Comparison of ENCODE assay signal across 15 cellular contexts in genomic region chr7:135188298-135188984, GRCh38. TPM values are rescaled to one million over a fixed set of nuclear protein-coding genes. Genes with fewer than 3 reads are reported as not detected.
DNase-seq lines count a peak whose midpoint lies in the region; ATAC-seq, FAIRE-seq and TF ChIP-seq lines count a peak whose summit lies in the region.
"Had no signal": no experiment of that assay in that cellular context is flagged by ENCODE, and none has a peak within 500 bp of the region (broad histone marks: within the 10 kb centered on the region; RNA-seq: fewer than 3 reads in every experiment).

No MANE protein-coding gene starts in this region.

- ATAC-seq in HG02852 (IDR thresholded peaks at IDR 0.05; ENCODE audit: unreplicated experiment): peak; percentile 47

- peak overlapping the region in 4 of 5 experiments; percentile 10 to 82 (median 43) for H3K27ac Mint-ChIP-seq in brain
- no peak overlapping the region for H3K27ac Mint-ChIP-seq in immature natural killer cell
- H3K27ac Mint-ChIP-seq: H9; T-helper 2 cell treated with Interferon-gamma antibody and Interleukin-4, amounts not matched to agents 5 μg/mL and 100 μg/mL, for 36 hours had no signal

- H3K27me3 Mint-ChIP-seq in brain: no peaks in the 10 kb centered on the region
- H3K27me3 Mint-ChIP-seq in immature natural killer cell (ENCODE audit: low read depth in 3 of 3): peaks cover 0 to 3% (median 0%) of the 10 kb centered on the region in 3 donors
- H3K27me3 Mint-ChIP-seq: naive thymus-derived CD8-positive, alpha-beta T cell had no signal

- CTCF ChIA-PET in GM10248 (lab: Yijun Ruan, JAX): interaction anchor here (0.6 to 6.3 kb wide), 9 partner anchors 9 to 330 kb away, joined by 3 to 25 read pairs (median 10); partner anchors contain the start of genes AGBL3, CYREN and WDR91

- no peak for TF ChIP-seq EP300 in esophagus muscularis mucosa (IDR thresholded peaks at IDR 0.05)

- TF ChIP-seq CTCF in GM10248 (IDR thresholded peaks at IDR 0.05; ENCODE audit: control extremely low read depth, extremely low read depth, low read depth, missing control alignments): no peak
- TF ChIP-seq CTCF in brain (conservative IDR thresholded peaks at IDR 0.05): no peak
- no peak for TF ChIP-seq CTCF in esophagus muscularis mucosa (IDR thresholded peaks at IDR 0.05)

- peaks cover 15% of the 10 kb centered on the region for H3K4me1 Mint-ChIP-seq in brain
- peaks cover 0 to 1% of the 10 kb centered on the region in 2 donors for H3K4me1 Mint-ChIP-seq in immature natural killer cell
- H3K4me1 Mint-ChIP-seq: H9 had no signal

- no peak overlapping the region for H3K4me3 Mint-ChIP-seq in brain
- no peak overlapping the region for H3K4me3 Mint-ChIP-seq in immature natural killer cell
- H3K4me3 Mint-ChIP-seq: H9; naive thymus-derived CD8-positive, alpha-beta T cell; T-helper 2 cell treated with Interferon-gamma antibody and Interleukin-4, amounts not matched to agents 5 μg/mL and 100 μg/mL, for 36 hours had no signal

- FAIRE-seq in GM19239 (lab: Jason Lieb, UNC): peak; percentile 31
- FAIRE-seq: G401.6 had no signal

- peaks cover 43 to 95% (median 79%) of the 10 kb centered on the region in 4 donors for H3K36me3 ChIP-seq in esophagus muscularis mucosa

- TF ChIP-seq POLR2A in esophagus muscularis mucosa (IDR thresholded peaks at IDR 0.05; ENCODE audit: low read depth): no peak

- intact Hi-C loops in esophagus muscularis mucosa (cut with DNase I): no loop called here

- no peaks in the 10 kb centered on the region for H3K9me3 ChIP-seq in esophagus muscularis mucosa

- DNase-seq in GM10248 (ENCODE audit: extremely low spot score) (peak; percentile 60), GM19239 (ENCODE audit: insufficient read length, low spot score) (no peak), DMS153 treated with DMSO at 0.1 percent for 48 hours (lab: John Stamatoyannopoulos, UW; ENCODE audit: unreplicated experiment) (no peak), immature natural killer cell (no peak), occipital lobe (lab: John Stamatoyannopoulos, UW) (no peak), esophagus muscularis mucosa (ENCODE audit: extremely low spot score) (no peak)
- DNase-seq: H9; naive thymus-derived CD8-positive, alpha-beta T cell; NCI-H1694 treated with DMSO at 0.1 percent for 48 hours; stimulated activated naive CD4-positive, alpha-beta T cell had no signal

- no peaks in the 10 kb centered on the region for H3K9me3 Mint-ChIP-seq in brain
- peaks cover 0 to 2% (median 0%) of the 10 kb centered on the region in 6 donors for H3K9me3 Mint-ChIP-seq in immature natural killer cell
- H3K9me3 Mint-ChIP-seq: H9; T-helper 2 cell treated with Interferon-gamma antibody and Interleukin-4, amounts not matched to agents 5 μg/mL and 100 μg/mL, for 36 hours had no signal

- H3K36me3 Mint-ChIP-seq in brain (peaks cover 83% of the 10 kb centered on the region), immature natural killer cell (peaks cover 49 to 68% (median 63%) of the 10 kb centered on the region in 3 donors)

- 97% methylated on average over 12 of the region's 12 CpGs for WGBS in esophagus muscularis mucosa

- peak overlapping the region in 1 of 4 donors; percentile 22 for H3K27ac ChIP-seq in esophagus muscularis mucosa (replicated peaks in 1 of 4)
- H3K27ac ChIP-seq: epithelial cell of prostate had no signal

- POLR2A ChIA-PET in GM10248 (lab: Yijun Ruan, JAX): interaction anchor here (0.6 to 2.1 kb wide), 5 partner anchors 16 to 796 kb away, joined by 3 to 18 read pairs (median 4); partner anchors contain the start of gene WDR91

- peaks cover 9 to 25% (median 18%) of the 10 kb centered on the region in 4 donors for H3K4me1 ChIP-seq in esophagus muscularis mucosa

- H3K4me3 ChIP-seq in esophagus muscularis mucosa: no peak overlapping the region

- no peaks in the 10 kb centered on the region for H3K27me3 ChIP-seq in esophagus muscularis mucosa

RNA-seq across cellular contexts. Expression of gene CYREN, which starts 17.9 kb away (rescaled TPM):
- polyA plus RNA-seq in brain (ENCODE audit: insufficient read depth, low read depth, low replicate concordance) (23.3 TPM), immature natural killer cell (10 to 100 TPM; 34.8 to 54.7 (median 53.1) TPM)
- total RNA-seq in occipital lobe (15.1 TPM), esophagus muscularis mucosa (10 to 100 TPM; 30.8 to 51.7 (median 40.2) TPM)

RNA-seq across cellular contexts. Expression of gene WDR91, which starts 22.9 kb away (rescaled TPM):
- 8.0 TPM for polyA plus RNA-seq in brain (ENCODE audit: insufficient read depth, low read depth, low replicate concordance)
- 1 to 10 TPM; 2.1 to 5.8 (median 3.2) TPM for polyA plus RNA-seq in immature natural killer cell
- 13.6 TPM for total RNA-seq in occipital lobe
- total RNA-seq in esophagus muscularis mucosa: 10 to 100 TPM; 13.3 to 27.4 (median 20.4) TPM

RNA-seq across cellular contexts. Expression of gene TMEM140, which starts 40.6 kb away (rescaled TPM):
- polyA plus RNA-seq in brain (ENCODE audit: insufficient read depth, low read depth, low replicate concordance): 9.7 TPM
- polyA plus RNA-seq in immature natural killer cell: 10 to 100 TPM; 14.5 to 47.5 (median 17.6) TPM
- total RNA-seq in occipital lobe: 0.62 TPM
- total RNA-seq in esophagus muscularis mucosa: 10 to 100 TPM; 13.0 to 21.2 (median 17.1) TPM
- total RNA-seq: H9 had no signal

RNA-seq across cellular contexts. Expression of gene STRA8, which starts 45.2 kb away (rescaled TPM):
- polyA plus RNA-seq in brain (ENCODE audit: insufficient read depth, low read depth, low replicate concordance) (not detected), immature natural killer cell (not detected)
- total RNA-seq in occipital lobe (not detected), esophagus muscularis mucosa (not detected)
- total RNA-seq: H9; naive thymus-derived CD8-positive, alpha-beta T cell had no signal
- polyA plus RNA-seq: naive thymus-derived CD8-positive, alpha-beta T cell had no signal

Comparison
In these comparisons a context has a peak if more than half of its experiments do, and no peak if none do; other contexts are left out.
1. H3K27ac Mint-ChIP-seq: peak in brain (4 of 5); none in immature natural killer cell (0 of 6).